ENCODE assay signal across 20 cellular contexts in the genomic region with DNA sequence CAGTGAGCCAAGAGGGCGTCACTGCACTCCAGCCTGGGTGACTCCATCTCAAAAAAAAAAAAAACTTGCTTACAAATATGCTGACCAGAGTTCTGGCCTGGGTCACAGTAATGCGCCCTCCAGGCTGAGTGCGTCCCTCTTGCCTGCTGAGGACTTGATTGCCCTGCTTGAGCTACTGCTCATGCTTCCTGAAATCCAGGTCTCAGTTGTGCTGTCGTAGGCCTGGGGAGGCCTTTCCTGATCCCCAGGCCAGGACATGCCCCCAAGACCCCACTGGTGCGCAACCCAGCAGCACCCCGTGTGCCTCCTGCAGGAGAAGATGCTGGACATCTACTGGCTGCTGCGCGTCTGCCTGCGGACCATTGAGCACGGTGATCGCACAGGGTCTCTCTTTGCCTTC. TPM values are rescaled to one million over a fixed set of nuclear protein-coding genes. Genes with fewer than 3 reads are reported as not detected.
"Had no signal": no experiment of that assay in that cellular context is flagged by ENCODE, and none has a peak within 500 bp of the region (broad histone marks: within the 10 kb centered on the region; RNA-seq: fewer than 3 reads in every experiment).

No MANE protein-coding gene starts in this region.

- H3K36me3 Mint-ChIP-seq: activated CD4-positive, alpha-beta memory T cell treated with anti-CD3 and anti-CD28 coated beads for 36 hours; activated naive CD4-positive, alpha-beta T cell treated with anti-CD3 and anti-CD28 coated beads, Interleukin-2, amount 50 U/mL, for 72 hours had no signal

- H3K9me3 ChIP-seq: esophagus squamous epithelium, lower lobe of right lung, thyroid gland had no signal

- H3K27ac ChIP-seq: esophagus squamous epithelium, lower lobe of right lung, thyroid gland, WERI-Rb-1 had no signal

- H3K4me1 Mint-ChIP-seq: neural crest cell had no signal

- ATAC-seq: activated naive CD4-positive, alpha-beta T cell treated with anti-CD3 and anti-CD28 coated beads, Interleukin-2, amount 50 U/mL, for 72 hours; activated T-cell treated with anti-CD3 and anti-CD28 coated beads, Interleukin-2, amount 50 U/mL, for 72 hours; left colon; lower lobe of right lung; sciatic nerve had no signal

- H3K4me1 ChIP-seq: esophagus squamous epithelium, lower lobe of right lung, thyroid gland had no signal

- H3K27me3 Mint-ChIP-seq: activated CD4-positive, alpha-beta memory T cell treated with anti-CD3 and anti-CD28 coated beads for 36 hours; dendritic cell treated with granulocyte-macrophage colony-stimulating factor and Interleukin-4, amounts not matched to agents 40 ng/mL and 50 ng/mL, for 4 days; stimulated activated naive B cell treated with anti-CD40 and anti-IgM and Interleukin-4, amounts not matched to agents 10 μg/mL and 1 μg/mL and 100 μg/mL, for 72 hours had no signal

- H3K4me3 ChIP-seq: esophagus squamous epithelium, lower lobe of right lung, thyroid gland had no signal

- H3K27me3 ChIP-seq: esophagus squamous epithelium, thyroid gland had no signal

- H3K9me3 Mint-ChIP-seq: activated CD4-positive, alpha-beta memory T cell treated with anti-CD3 and anti-CD28 coated beads for 36 hours; activated naive CD4-positive, alpha-beta T cell treated with anti-CD3 and anti-CD28 coated beads, Interleukin-2, amount 50 U/mL, for 72 hours; activated T-cell treated with anti-CD3 and anti-CD28 coated beads, Interleukin-2, amount 50 U/mL, for 72 hours; dendritic cell treated with granulocyte-macrophage colony-stimulating factor and Interleukin-4, amounts not matched to agents 40 ng/mL and 50 ng/mL, for 4 days; neural crest cell; stimulated activated naive B cell treated with anti-CD40 and anti-IgM and Interleukin-4, amounts not matched to agents 10 μg/mL and 1 μg/mL and 100 μg/mL, for 72 hours had no signal

- H3K27ac Mint-ChIP-seq: activated CD4-positive, alpha-beta memory T cell treated with anti-CD3 and anti-CD28 coated beads for 36 hours; stimulated activated naive B cell treated with anti-CD40 and anti-IgM and Interleukin-4, amounts not matched to agents 10 μg/mL and 1 μg/mL and 100 μg/mL, for 72 hours had no signal

- H3K4me3 Mint-ChIP-seq: activated CD4-positive, alpha-beta memory T cell treated with anti-CD3 and anti-CD28 coated beads for 36 hours; activated T-cell treated with anti-CD3 and anti-CD28 coated beads, Interleukin-2, amount 50 U/mL, for 72 hours; dendritic cell treated with granulocyte-macrophage colony-stimulating factor and Interleukin-4, amounts not matched to agents 40 ng/mL and 50 ng/mL, for 4 days; neural crest cell; stimulated activated naive B cell treated with anti-CD40 and anti-IgM and Interleukin-4, amounts not matched to agents 10 μg/mL and 1 μg/mL and 100 μg/mL, for 72 hours had no signal

- DNase-seq: activated CD4-positive, alpha-beta memory T cell treated with anti-CD3 and anti-CD28 coated beads for 36 hours; activated effector memory CD4-positive, alpha-beta T cell treated with anti-CD3 and anti-CD28 coated beads, Interleukin-2, amount 50 U/mL, for 16 hours; activated T-cell treated with anti-CD3 and anti-CD28 coated beads, Interleukin-2, amount 50 U/mL, for 72 hours; amniotic stem cell; effector CD8-positive, alpha-beta T cell; esophagus squamous epithelium; left colon; lower lobe of right lung; stimulated activated CD4-positive, alpha-beta T cell treated with anti-CD3 and anti-CD28 coated beads, Interleukin-4, amount 100 ng/mL, for 4 hours; stimulated activated naive B cell treated with anti-CD40 and anti-IgM and Interleukin-4, amounts not matched to agents 10 μg/mL and 1 μg/mL and 100 μg/mL, for 72 hours; SW 1271; thyroid gland; WERI-Rb-1 had no signal

RNA-seq across cellular contexts. Expression of gene AMIGO3, which starts 7.3 kb away (rescaled TPM):
- total RNA-seq: activated CD4-positive, alpha-beta memory T cell treated with anti-CD3 and anti-CD28 coated beads for 36 hours; activated naive CD4-positive, alpha-beta T cell treated with anti-CD3 and anti-CD28 coated beads, Interleukin-2, amount 50 U/mL, for 72 hours; left colon; lower lobe of right lung; osteocyte; pulmonary artery endothelial cell; sciatic nerve; ureter had no signal
